Comparison of ENCODE assay signal across 10 cellular contexts in the genomic region with DNA sequence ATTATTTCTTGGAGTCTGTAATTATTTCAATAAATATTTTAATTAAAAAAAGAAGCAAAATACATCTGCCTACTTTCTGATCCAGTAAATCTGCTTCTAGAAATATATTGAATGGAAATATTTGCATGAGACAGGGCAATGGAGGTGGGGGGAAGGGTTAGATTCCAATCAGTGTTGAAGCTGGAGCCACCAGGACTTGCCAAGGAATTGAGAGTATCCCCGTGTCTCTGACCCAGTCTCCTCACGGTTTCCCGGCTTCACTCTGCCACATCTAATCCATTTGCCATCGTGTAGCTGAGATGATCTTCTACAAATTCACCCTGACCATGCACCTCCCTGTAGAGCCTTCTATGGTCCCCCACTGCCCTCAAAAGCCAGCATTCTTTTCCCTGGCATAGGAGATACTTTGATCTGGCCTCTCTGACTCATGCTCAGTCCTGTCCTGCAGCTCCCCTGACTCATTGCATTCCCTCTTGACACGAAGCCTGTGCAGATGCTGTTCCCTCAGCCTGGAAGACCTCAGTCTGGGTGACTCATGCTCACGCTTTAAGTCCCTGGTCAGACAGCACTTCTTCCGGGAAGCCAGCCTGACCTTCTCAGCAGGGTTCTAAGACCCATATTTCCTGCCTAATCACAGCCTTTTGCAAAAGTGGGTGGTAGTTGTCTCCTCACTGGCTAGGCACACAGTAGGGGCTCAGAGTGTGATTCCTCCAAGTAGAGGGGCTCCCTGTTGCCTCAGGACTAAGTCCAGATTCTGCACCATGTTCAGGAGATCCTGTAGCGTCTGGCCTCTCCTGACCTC. TPM values are rescaled to one million over a fixed set of nuclear protein-coding genes. Genes with fewer than 3 reads are reported as not detected.
DNase-seq lines count a peak whose midpoint lies in the region; ATAC-seq and TF ChIP-seq lines count a peak whose summit lies in the region.
"Had no signal": no experiment of that assay in that cellular context is flagged by ENCODE, and none has a peak within 500 bp of the region (broad histone marks: within the 10 kb centered on the region; RNA-seq: fewer than 3 reads in every experiment).

No MANE protein-coding gene starts in this region.

- H3K27ac Mint-ChIP-seq in activated CD8-positive, alpha-beta T cell treated with anti-CD3 and anti-CD28 coated beads for 36 hours = no peak overlapping the region
- no peak overlapping the region for H3K27ac Mint-ChIP-seq in activated CD8-positive, alpha-beta T cell treated with anti-CD3 and anti-CD28 coated beads, Interleukin-2, amount 10 ng/mL, durations not matched to agents 7 days and 5 days
- H3K27ac Mint-ChIP-seq in stimulated activated naive CD8-positive, alpha-beta T cell treated with anti-CD3 and anti-CD28 coated beads, Interleukin-15, amount 100 ng/mL, for 72 hours = no peak overlapping the region

- POLR2A ChIA-PET in activated CD8-positive, alpha-beta T cell treated with anti-CD3 and anti-CD28 coated beads for 36 hours (lab: Charles Lee) = no interaction called here
- POLR2A ChIA-PET in activated CD8-positive, alpha-beta T cell treated with anti-CD3 and anti-CD28 coated beads, Interleukin-2, amount 10 ng/mL, durations not matched to agents 7 days and 5 days (lab: Charles Lee) = no interaction called here
- POLR2A ChIA-PET in RWPE1 (lab: Yijun Ruan, JAX; ENCODE audit: low non-redundant PET) = interaction anchor here (0.6 to 0.7 kb wide), 2 partner anchors 39 to 1068 kb away, joined by 3 read pairs; no protein-coding TSS in a partner anchor

- H3K4me3 Mint-ChIP-seq in activated CD8-positive, alpha-beta T cell treated with anti-CD3 and anti-CD28 coated beads for 36 hours = no peak overlapping the region
- no peak overlapping the region for H3K4me3 Mint-ChIP-seq in activated CD8-positive, alpha-beta T cell treated with anti-CD3 and anti-CD28 coated beads, Interleukin-2, amount 10 ng/mL, durations not matched to agents 7 days and 5 days
- no peak overlapping the region for H3K4me3 Mint-ChIP-seq in stimulated activated naive CD8-positive, alpha-beta T cell treated with anti-CD3 and anti-CD28 coated beads, Interleukin-15, amount 100 ng/mL, for 72 hours

- peaks cover 4% of the 10 kb centered on the region for H3K27me3 Mint-ChIP-seq in activated CD8-positive, alpha-beta T cell treated with anti-CD3 and anti-CD28 coated beads for 36 hours
- peaks cover 26% of the 10 kb centered on the region for H3K27me3 Mint-ChIP-seq in activated CD8-positive, alpha-beta T cell treated with anti-CD3 and anti-CD28 coated beads, Interleukin-2, amount 10 ng/mL, durations not matched to agents 7 days and 5 days (ENCODE audit: low read depth)
- H3K27me3 Mint-ChIP-seq in stimulated activated naive CD8-positive, alpha-beta T cell treated with anti-CD3 and anti-CD28 coated beads, Interleukin-15, amount 100 ng/mL, for 72 hours = no peaks in the 10 kb centered on the region

- no peaks in the 10 kb centered on the region for H3K36me3 Mint-ChIP-seq in activated CD8-positive, alpha-beta T cell treated with anti-CD3 and anti-CD28 coated beads for 36 hours (ENCODE audit: low read depth)
- peaks cover 4% of the 10 kb centered on the region for H3K36me3 Mint-ChIP-seq in activated CD8-positive, alpha-beta T cell treated with anti-CD3 and anti-CD28 coated beads, Interleukin-2, amount 10 ng/mL, durations not matched to agents 7 days and 5 days (ENCODE audit: low read depth)

- CTCF ChIA-PET in activated CD8-positive, alpha-beta T cell treated with anti-CD3 and anti-CD28 coated beads for 36 hours (lab: Charles Lee) = no interaction called here
- CTCF ChIA-PET in activated CD8-positive, alpha-beta T cell treated with anti-CD3 and anti-CD28 coated beads, Interleukin-2, amount 10 ng/mL, durations not matched to agents 7 days and 5 days (lab: Charles Lee) = interaction anchor here (1.5 kb wide), 1 partner anchor 115 kb away, joined by 4 read pairs; no protein-coding TSS in a partner anchor
- CTCF ChIA-PET in RWPE1 (lab: Yijun Ruan, JAX) = no interaction called here

- ATAC-seq in activated CD8-positive, alpha-beta T cell treated with anti-CD3 and anti-CD28 coated beads for 36 hours = peak; percentile 83
- no peak for ATAC-seq in activated CD8-positive, alpha-beta T cell treated with anti-CD3 and anti-CD28 coated beads, Interleukin-2, amount 10 ng/mL, durations not matched to agents 7 days and 5 days
- ATAC-seq in stimulated activated naive CD8-positive, alpha-beta T cell treated with anti-CD3 and anti-CD28 coated beads, Interleukin-15, amount 100 ng/mL, for 72 hours = peak; percentile 76
- ATAC-seq in HG03139 (IDR thresholded peaks at IDR 0.05; ENCODE audit: unreplicated experiment) (no peak), GM21576 (IDR thresholded peaks at IDR 0.05; ENCODE audit: unreplicated experiment) (no peak)

- peak overlapping the region; percentile 56 for H3K27ac ChIP-seq in RWPE1
- H3K27ac ChIP-seq: C4-2B had no signal

- no peak for TF ChIP-seq CTCF in activated CD8-positive, alpha-beta T cell treated with anti-CD3 and anti-CD28 coated beads for 36 hours (IDR thresholded peaks at IDR 0.05)
- TF ChIP-seq CTCF in RWPE1 (conservative IDR thresholded peaks at IDR 0.05; ENCODE audit: low read depth) (no peak), fibroblast of pulmonary artery (IDR thresholded peaks at IDR 0.05; ENCODE audit: low read length, missing control alignments) (no peak)

- DNase-seq in activated CD8-positive, alpha-beta T cell treated with anti-CD3 and anti-CD28 coated beads for 36 hours = peak; percentile 43
- DNase-seq in activated CD8-positive, alpha-beta T cell treated with anti-CD3 and anti-CD28 coated beads, Interleukin-2, amount 10 ng/mL, durations not matched to agents 7 days and 5 days = no peak
- peak; percentile 93 for DNase-seq in RWPE1 (ENCODE audit: low spot score)
- peak; percentile 85 for DNase-seq in fibroblast of pulmonary artery (ENCODE audit: low read depth)
- DNase-seq in stimulated activated naive CD8-positive, alpha-beta T cell treated with anti-CD3 and anti-CD28 coated beads, Interleukin-15, amount 100 ng/mL, for 72 hours = no peak
- DNase-seq in GM19240 (ENCODE audit: insufficient read length, low spot score) = no peak
- DNase-seq: aorta had no signal

- H3K9me3 Mint-ChIP-seq in activated CD8-positive, alpha-beta T cell treated with anti-CD3 and anti-CD28 coated beads for 36 hours = peaks cover 9% of the 10 kb centered on the region
- peaks cover 13% of the 10 kb centered on the region for H3K9me3 Mint-ChIP-seq in activated CD8-positive, alpha-beta T cell treated with anti-CD3 and anti-CD28 coated beads, Interleukin-2, amount 10 ng/mL, durations not matched to agents 7 days and 5 days (ENCODE audit: insufficient read depth)
- H3K9me3 Mint-ChIP-seq in stimulated activated naive CD8-positive, alpha-beta T cell treated with anti-CD3 and anti-CD28 coated beads, Interleukin-15, amount 100 ng/mL, for 72 hours = peaks cover 10 to 22% of the 10 kb centered on the region in 2 donors

- H3K4me1 Mint-ChIP-seq in activated CD8-positive, alpha-beta T cell treated with anti-CD3 and anti-CD28 coated beads for 36 hours (ENCODE audit: low read depth) = peaks cover 8% of the 10 kb centered on the region
- H3K4me1 Mint-ChIP-seq in activated CD8-positive, alpha-beta T cell treated with anti-CD3 and anti-CD28 coated beads, Interleukin-2, amount 10 ng/mL, durations not matched to agents 7 days and 5 days (ENCODE audit: low read depth) = peaks cover 11% of the 10 kb centered on the region
- peaks cover 12% of the 10 kb centered on the region for H3K4me1 Mint-ChIP-seq in stimulated activated naive CD8-positive, alpha-beta T cell treated with anti-CD3 and anti-CD28 coated beads, Interleukin-15, amount 100 ng/mL, for 72 hours

- H3K4me3 ChIP-seq in fibroblast of pulmonary artery (replicated peaks; ENCODE audit: low read depth, low read length) = no peak overlapping the region

- intact Hi-C loops in activated CD8-positive, alpha-beta T cell treated with anti-CD3 and anti-CD28 coated beads for 36 hours (cut with micrococcal nuclease) = no loop called here

RNA-seq across cellular contexts. Expression of a gene that starts 23.0 kb away (rescaled TPM):
- 100 to 1,000 TPM; 259 to 282 TPM for total RNA-seq in activated CD8-positive, alpha-beta T cell treated with anti-CD3 and anti-CD28 coated beads for 36 hours
- total RNA-seq in activated CD8-positive, alpha-beta T cell treated with anti-CD3 and anti-CD28 coated beads, Interleukin-2, amount 10 ng/mL, durations not matched to agents 7 days and 5 days = 100 to 1,000 TPM; 288 to 291 TPM

RNA-seq across cellular contexts. Expression of a gene that starts 50.8 kb away (rescaled TPM):
- total RNA-seq in activated CD8-positive, alpha-beta T cell treated with anti-CD3 and anti-CD28 coated beads for 36 hours = 10 to 100 TPM; 67.2 to 67.9 TPM
- 10 to 100 TPM; 60.5 to 67.8 TPM for total RNA-seq in activated CD8-positive, alpha-beta T cell treated with anti-CD3 and anti-CD28 coated beads, Interleukin-2, amount 10 ng/mL, durations not matched to agents 7 days and 5 days

Comparison
In these comparisons a context has a peak if more than half of its experiments do, and no peak if none do; other contexts are left out.
1. ATAC-seq: peak in activated CD8-positive, alpha-beta T cell treated with anti-CD3 and anti-CD28 coated beads for 36 hours (single experiment) and stimulated activated naive CD8-positive, alpha-beta T cell treated with anti-CD3 and anti-CD28 coated beads, Interleukin-15, amount 100 ng/mL, for 72 hours (single experiment); none in activated CD8-positive, alpha-beta T cell treated with anti-CD3 and anti-CD28 coated beads, Interleukin-2, amount 10 ng/mL, durations not matched to agents 7 days and 5 days (single experiment), HG03139 (single experiment) and GM21576 (single experiment).
2. DNase-seq: peak in activated CD8-positive, alpha-beta T cell treated with anti-CD3 and anti-CD28 coated beads for 36 hours (single experiment), RWPE1 (single experiment) and fibroblast of pulmonary artery (single experiment); none in activated CD8-positive, alpha-beta T cell treated with anti-CD3 and anti-CD28 coated beads, Interleukin-2, amount 10 ng/mL, durations not matched to agents 7 days and 5 days (single experiment), stimulated activated naive CD8-positive, alpha-beta T cell treated with anti-CD3 and anti-CD28 coated beads, Interleukin-15, amount 100 ng/mL, for 72 hours (0 of 2) and GM19240 (single experiment).